In the genomic region with DNA sequence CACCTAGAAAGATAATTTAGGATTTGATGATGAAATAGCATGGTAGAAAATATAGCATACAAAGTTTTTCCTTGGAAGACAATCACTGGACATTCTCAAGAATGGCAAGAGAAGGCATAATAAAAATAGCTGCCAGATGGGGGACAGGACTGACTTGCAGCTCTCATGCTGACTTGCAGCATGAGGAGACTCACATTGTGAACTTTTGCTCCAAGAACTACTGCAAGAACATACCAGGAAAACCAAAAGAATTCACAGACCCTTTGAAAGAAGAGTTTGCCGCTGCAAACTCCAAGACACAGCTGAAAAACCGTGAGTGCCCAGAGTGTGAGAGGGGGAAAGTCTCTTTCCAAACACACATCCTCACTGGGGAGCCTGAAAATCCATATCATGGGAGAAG, we compare ENCODE assay signal across 1 cellular context.
TF ChIP-seq lines count a peak whose summit lies in the region.

No MANE protein-coding gene starts in this region.

TF ChIP-seq in IMR-90, 13 proteins besides CTCF, POLR2A, EP300 and RAD21:
- TF ChIP-seq MXI1 (IDR thresholded peaks at IDR 0.05; ENCODE audit: borderline replicate concordance, low read depth, low read length) (no peak), RFX5 (IDR thresholded peaks at IDR 0.05; ENCODE audit: low read depth, low read length) (no peak), SMC3 (IDR thresholded peaks at IDR 0.05; ENCODE audit: low read depth, low read length) (no peak), MAFK (IDR thresholded peaks at IDR 0.05; ENCODE audit: low read depth, low read length) (no peak), CEBPB (IDR thresholded peaks at IDR 0.05; ENCODE audit: low read depth, low read length) (no peak), RCOR1 (IDR thresholded peaks at IDR 0.05; ENCODE audit: insufficient replicate concordance, low read length) (no peak), CHD1 (IDR thresholded peaks at IDR 0.05; ENCODE audit: low read depth, low read length) (no peak)
- TF ChIP-seq, protein P1, sequence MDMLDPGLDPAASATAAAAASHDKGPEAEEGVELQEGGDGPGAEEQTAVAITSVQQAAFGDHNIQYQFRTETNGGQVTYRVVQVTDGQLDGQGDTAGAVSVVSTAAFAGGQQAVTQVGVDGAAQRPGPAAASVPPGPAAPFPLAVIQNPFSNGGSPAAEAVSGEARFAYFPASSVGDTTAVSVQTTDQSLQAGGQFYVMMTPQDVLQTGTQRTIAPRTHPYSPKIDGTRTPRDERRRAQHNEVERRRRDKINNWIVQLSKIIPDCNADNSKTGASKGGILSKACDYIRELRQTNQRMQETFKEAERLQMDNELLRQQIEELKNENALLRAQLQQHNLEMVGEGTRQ (IDR thresholded peaks at IDR 0.05; ENCODE audit: low read depth, low read length), result no peak
